26 cellular contexts compared by ENCODE assay signal in the genomic region with DNA sequence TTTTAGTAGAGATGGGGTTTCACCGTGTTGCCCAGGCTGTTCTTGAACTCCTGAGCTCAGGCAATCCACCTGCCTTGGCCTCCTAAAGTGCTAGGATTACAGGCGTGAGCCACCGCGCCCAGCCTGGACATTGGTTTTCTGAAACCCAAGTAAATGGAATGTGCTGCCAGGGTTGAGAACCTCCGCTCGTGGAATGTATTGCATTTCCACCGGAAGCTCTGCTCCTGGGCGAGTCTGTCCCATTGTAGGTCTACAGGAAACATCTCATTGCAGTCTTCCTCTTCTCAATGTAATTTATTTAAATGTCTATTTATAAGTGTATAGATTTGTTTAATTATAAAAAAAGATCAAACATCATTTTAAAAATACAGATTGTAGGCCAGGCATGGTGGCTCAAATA.
"Had no signal": no experiment of that assay in that cellular context is flagged by ENCODE, and none has a peak within 500 bp of the region (broad histone marks: within the 10 kb centered on the region; RNA-seq: fewer than 3 reads in every experiment).

No MANE protein-coding gene starts in this region.

- H3K9me3 Mint-ChIP-seq: activated B cell treated with CpG ODN at 0.5 μM for 24 hours; activated CD8-positive, alpha-beta T cell treated with anti-CD3 and anti-CD28 coated beads for 36 hours; activated naive CD4-positive, alpha-beta T cell treated with anti-CD3 and anti-CD28 coated beads, Interleukin-2, amount 10 ng/mL, durations not matched to agents 7 days and 5 days; activated naive CD8-positive, alpha-beta T cell treated with anti-CD3 and anti-CD28 coated beads, Interleukin-2, amount 10 ng/mL, durations not matched to agents 7 days and 5 days; activated T-helper 1 cell treated with anti-CD3 and anti-CD28 coated beads, Interleukin-12 subunit alpha, Interleukin-12 subunit beta, Interleukin-2, Interleukin-4 antibody, amounts not matched to agents 30 ng/mL and 10 ng/mL and 1 ng/mL, durations not matched to agents 14 hours and 24 hours and 36 hours; activated T-helper 2 cell treated with anti-CD3 and anti-CD28 coated beads, Interferon-gamma antibody, Interleukin-2, Interleukin-4, amounts not matched to agents 10 μg/mL and 5 μg/mL and 100 μg/mL, durations not matched to agents 14 hours and 24 hours and 36 hours; dendritic cell treated with granulocyte-macrophage colony-stimulating factor and Interleukin-4, amounts not matched to agents 40 ng/mL and 50 ng/mL, for 4 days had no signal

- FAIRE-seq: endometrium, frontal cortex had no signal

- ATAC-seq: activated CD4-positive, CD25-positive, alpha-beta regulatory T cell treated with anti-CD3 and anti-CD28 coated beads, Interleukin-2, amount 50 U/mL, for 24 hours; activated CD8-positive, alpha-beta T cell treated with anti-CD3 and anti-CD28 coated beads for 36 hours; activated naive CD4-positive, alpha-beta T cell treated with anti-CD3 and anti-CD28 coated beads, Interleukin-2, amount 50 U/mL, for 72 hours had no signal

- H3K36me3 ChIP-seq: ascending aorta, breast epithelium, cardiac muscle cell, WERI-Rb-1 had no signal

- H3K4me1 Mint-ChIP-seq: activated B cell treated with CpG ODN at 0.5 μM for 24 hours; activated naive CD4-positive, alpha-beta T cell treated with anti-CD3 and anti-CD28 coated beads, Interleukin-2, amount 10 ng/mL, durations not matched to agents 7 days and 5 days; activated naive CD8-positive, alpha-beta T cell treated with anti-CD3 and anti-CD28 coated beads, Interleukin-2, amount 10 ng/mL, durations not matched to agents 7 days and 5 days; brain had no signal

- H3K9me3 ChIP-seq: ascending aorta, breast epithelium had no signal

- H3K36me3 Mint-ChIP-seq: activated naive CD4-positive, alpha-beta T cell treated with anti-CD3 and anti-CD28 coated beads, Interleukin-2, amount 10 ng/mL, durations not matched to agents 7 days and 5 days; activated naive CD4-positive, alpha-beta T cell treated with anti-CD3 and anti-CD28 coated beads, Interleukin-2, amount 50 U/mL, for 72 hours; activated naive CD8-positive, alpha-beta T cell treated with anti-CD3 and anti-CD28 coated beads, Interleukin-2, amount 10 ng/mL, durations not matched to agents 7 days and 5 days; brain had no signal

- H3K4me1 ChIP-seq: ascending aorta, breast epithelium had no signal

- DNase-seq: activated B cell treated with CpG ODN at 0.5 μM for 24 hours; activated CD4-positive, alpha-beta T cell treated with anti-CD3 and anti-CD28 coated beads for 48 hours; activated CD4-positive, alpha-beta T cell treated with anti-CD3 and anti-CD28 coated beads, Interleukin-2, amount 50 U/mL, for 1 hour; activated CD8-positive, alpha-beta memory T cell treated with anti-CD3 and anti-CD28 coated beads for 24 hours; activated effector memory CD4-positive, alpha-beta T cell treated with anti-CD3 and anti-CD28 coated beads, Interleukin-2, amount 50 U/mL, for 16 hours; activated naive CD4-positive, alpha-beta T cell treated with anti-CD3 and anti-CD28 coated beads, Interleukin-2, amount 10 ng/mL, durations not matched to agents 7 days and 5 days; activated naive CD8-positive, alpha-beta T cell treated with anti-CD3 and anti-CD28 coated beads, Interleukin-2, amount 10 ng/mL, durations not matched to agents 7 days and 5 days; activated T-cell treated with anti-CD3 and anti-CD28 coated beads, Interleukin-2, amount 50 U/mL, for 1 hour; activated T-cell treated with anti-CD3 and anti-CD28 coated beads, Interleukin-2, amount 50 U/mL, for 48 hours; central memory CD4-positive, alpha-beta T cell; effector CD8-positive, alpha-beta T cell; T1000 had no signal

- H3K4me3 ChIP-seq: ascending aorta, breast epithelium, cardiac muscle cell, coronary artery had no signal

- H3K27ac Mint-ChIP-seq: activated B cell treated with CpG ODN at 0.5 μM for 24 hours; activated CD8-positive, alpha-beta T cell treated with anti-CD3 and anti-CD28 coated beads for 36 hours; activated naive CD4-positive, alpha-beta T cell treated with anti-CD3 and anti-CD28 coated beads, Interleukin-2, amount 10 ng/mL, durations not matched to agents 7 days and 5 days; activated naive CD4-positive, alpha-beta T cell treated with anti-CD3 and anti-CD28 coated beads, Interleukin-2, amount 50 U/mL, for 72 hours; activated naive CD8-positive, alpha-beta T cell treated with anti-CD3 and anti-CD28 coated beads, Interleukin-2, amount 10 ng/mL, durations not matched to agents 7 days and 5 days; activated T-helper 2 cell treated with anti-CD3 and anti-CD28 coated beads, Interferon-gamma antibody, Interleukin-2, Interleukin-4, amounts not matched to agents 10 μg/mL and 5 μg/mL and 100 μg/mL, durations not matched to agents 14 hours and 24 hours and 36 hours; dendritic cell treated with granulocyte-macrophage colony-stimulating factor and Interleukin-4, amounts not matched to agents 40 ng/mL and 50 ng/mL, for 4 days had no signal

- H3K27me3 ChIP-seq: ascending aorta, breast epithelium, cardiac muscle cell had no signal

- H3K27ac ChIP-seq: ascending aorta, breast epithelium, cardiac muscle cell, coronary artery, WERI-Rb-1 had no signal

- H3K4me3 Mint-ChIP-seq: activated B cell treated with CpG ODN at 0.5 μM for 24 hours; activated CD8-positive, alpha-beta T cell treated with anti-CD3 and anti-CD28 coated beads for 36 hours; activated naive CD4-positive, alpha-beta T cell treated with anti-CD3 and anti-CD28 coated beads, Interleukin-2, amount 10 ng/mL, durations not matched to agents 7 days and 5 days; activated naive CD8-positive, alpha-beta T cell treated with anti-CD3 and anti-CD28 coated beads, Interleukin-2, amount 10 ng/mL, durations not matched to agents 7 days and 5 days; activated T-helper 1 cell treated with anti-CD3 and anti-CD28 coated beads, Interleukin-12 subunit alpha, Interleukin-12 subunit beta, Interleukin-2, Interleukin-4 antibody, amounts not matched to agents 30 ng/mL and 10 ng/mL and 1 ng/mL, durations not matched to agents 14 hours and 24 hours and 36 hours; brain; dendritic cell treated with granulocyte-macrophage colony-stimulating factor and Interleukin-4, amounts not matched to agents 40 ng/mL and 50 ng/mL, for 4 days had no signal
